ENCODE assay signal across 1 cellular context in genomic region chr11:69005183-69005630, GRCh38.
TF ChIP-seq lines count a peak whose summit lies in the region.

No MANE protein-coding gene starts in this region.

TF ChIP-seq in WTC11, 78 proteins besides CTCF, POLR2A, EP300 and RAD21 (continued from another document):
- TF ChIP-seq, protein P1, sequence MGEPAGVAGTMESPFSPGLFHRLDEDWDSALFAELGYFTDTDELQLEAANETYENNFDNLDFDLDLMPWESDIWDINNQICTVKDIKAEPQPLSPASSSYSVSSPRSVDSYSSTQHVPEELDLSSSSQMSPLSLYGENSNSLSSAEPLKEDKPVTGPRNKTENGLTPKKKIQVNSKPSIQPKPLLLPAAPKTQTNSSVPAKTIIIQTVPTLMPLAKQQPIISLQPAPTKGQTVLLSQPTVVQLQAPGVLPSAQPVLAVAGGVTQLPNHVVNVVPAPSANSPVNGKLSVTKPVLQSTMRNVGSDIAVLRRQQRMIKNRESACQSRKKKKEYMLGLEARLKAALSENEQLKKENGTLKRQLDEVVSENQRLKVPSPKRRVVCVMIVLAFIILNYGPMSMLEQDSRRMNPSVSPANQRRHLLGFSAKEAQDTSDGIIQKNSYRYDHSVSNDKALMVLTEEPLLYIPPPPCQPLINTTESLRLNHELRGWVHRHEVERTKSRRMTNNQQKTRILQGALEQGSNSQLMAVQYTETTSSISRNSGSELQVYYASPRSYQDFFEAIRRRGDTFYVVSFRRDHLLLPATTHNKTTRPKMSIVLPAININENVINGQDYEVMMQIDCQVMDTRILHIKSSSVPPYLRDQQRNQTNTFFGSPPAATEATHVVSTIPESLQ (CRISPR knock-in tag; IDR thresholded peaks at IDR 0.05): no peak
- TF ChIP-seq, protein P2, sequence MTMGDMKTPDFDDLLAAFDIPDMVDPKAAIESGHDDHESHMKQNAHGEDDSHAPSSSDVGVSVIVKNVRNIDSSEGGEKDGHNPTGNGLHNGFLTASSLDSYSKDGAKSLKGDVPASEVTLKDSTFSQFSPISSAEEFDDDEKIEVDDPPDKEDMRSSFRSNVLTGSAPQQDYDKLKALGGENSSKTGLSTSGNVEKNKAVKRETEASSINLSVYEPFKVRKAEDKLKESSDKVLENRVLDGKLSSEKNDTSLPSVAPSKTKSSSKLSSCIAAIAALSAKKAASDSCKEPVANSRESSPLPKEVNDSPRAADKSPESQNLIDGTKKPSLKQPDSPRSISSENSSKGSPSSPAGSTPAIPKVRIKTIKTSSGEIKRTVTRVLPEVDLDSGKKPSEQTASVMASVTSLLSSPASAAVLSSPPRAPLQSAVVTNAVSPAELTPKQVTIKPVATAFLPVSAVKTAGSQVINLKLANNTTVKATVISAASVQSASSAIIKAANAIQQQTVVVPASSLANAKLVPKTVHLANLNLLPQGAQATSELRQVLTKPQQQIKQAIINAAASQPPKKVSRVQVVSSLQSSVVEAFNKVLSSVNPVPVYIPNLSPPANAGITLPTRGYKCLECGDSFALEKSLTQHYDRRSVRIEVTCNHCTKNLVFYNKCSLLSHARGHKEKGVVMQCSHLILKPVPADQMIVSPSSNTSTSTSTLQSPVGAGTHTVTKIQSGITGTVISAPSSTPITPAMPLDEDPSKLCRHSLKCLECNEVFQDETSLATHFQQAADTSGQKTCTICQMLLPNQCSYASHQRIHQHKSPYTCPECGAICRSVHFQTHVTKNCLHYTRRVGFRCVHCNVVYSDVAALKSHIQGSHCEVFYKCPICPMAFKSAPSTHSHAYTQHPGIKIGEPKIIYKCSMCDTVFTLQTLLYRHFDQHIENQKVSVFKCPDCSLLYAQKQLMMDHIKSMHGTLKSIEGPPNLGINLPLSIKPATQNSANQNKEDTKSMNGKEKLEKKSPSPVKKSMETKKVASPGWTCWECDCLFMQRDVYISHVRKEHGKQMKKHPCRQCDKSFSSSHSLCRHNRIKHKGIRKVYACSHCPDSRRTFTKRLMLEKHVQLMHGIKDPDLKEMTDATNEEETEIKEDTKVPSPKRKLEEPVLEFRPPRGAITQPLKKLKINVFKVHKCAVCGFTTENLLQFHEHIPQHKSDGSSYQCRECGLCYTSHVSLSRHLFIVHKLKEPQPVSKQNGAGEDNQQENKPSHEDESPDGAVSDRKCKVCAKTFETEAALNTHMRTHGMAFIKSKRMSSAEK (CRISPR knock-in tag; IDR thresholded peaks at IDR 0.05; ENCODE audit: borderline replicate concordance): no peak
- TF ChIP-seq JUN (CRISPR knock-in tag; IDR thresholded peaks at IDR 0.05): no peak
- no peak for TF ChIP-seq ESRRA (CRISPR knock-in tag; IDR thresholded peaks at IDR 0.05; ENCODE audit: borderline replicate concordance)
- no peak for TF ChIP-seq E2F5 (CRISPR knock-in tag; IDR thresholded peaks at IDR 0.05)
- TF ChIP-seq, protein P3, sequence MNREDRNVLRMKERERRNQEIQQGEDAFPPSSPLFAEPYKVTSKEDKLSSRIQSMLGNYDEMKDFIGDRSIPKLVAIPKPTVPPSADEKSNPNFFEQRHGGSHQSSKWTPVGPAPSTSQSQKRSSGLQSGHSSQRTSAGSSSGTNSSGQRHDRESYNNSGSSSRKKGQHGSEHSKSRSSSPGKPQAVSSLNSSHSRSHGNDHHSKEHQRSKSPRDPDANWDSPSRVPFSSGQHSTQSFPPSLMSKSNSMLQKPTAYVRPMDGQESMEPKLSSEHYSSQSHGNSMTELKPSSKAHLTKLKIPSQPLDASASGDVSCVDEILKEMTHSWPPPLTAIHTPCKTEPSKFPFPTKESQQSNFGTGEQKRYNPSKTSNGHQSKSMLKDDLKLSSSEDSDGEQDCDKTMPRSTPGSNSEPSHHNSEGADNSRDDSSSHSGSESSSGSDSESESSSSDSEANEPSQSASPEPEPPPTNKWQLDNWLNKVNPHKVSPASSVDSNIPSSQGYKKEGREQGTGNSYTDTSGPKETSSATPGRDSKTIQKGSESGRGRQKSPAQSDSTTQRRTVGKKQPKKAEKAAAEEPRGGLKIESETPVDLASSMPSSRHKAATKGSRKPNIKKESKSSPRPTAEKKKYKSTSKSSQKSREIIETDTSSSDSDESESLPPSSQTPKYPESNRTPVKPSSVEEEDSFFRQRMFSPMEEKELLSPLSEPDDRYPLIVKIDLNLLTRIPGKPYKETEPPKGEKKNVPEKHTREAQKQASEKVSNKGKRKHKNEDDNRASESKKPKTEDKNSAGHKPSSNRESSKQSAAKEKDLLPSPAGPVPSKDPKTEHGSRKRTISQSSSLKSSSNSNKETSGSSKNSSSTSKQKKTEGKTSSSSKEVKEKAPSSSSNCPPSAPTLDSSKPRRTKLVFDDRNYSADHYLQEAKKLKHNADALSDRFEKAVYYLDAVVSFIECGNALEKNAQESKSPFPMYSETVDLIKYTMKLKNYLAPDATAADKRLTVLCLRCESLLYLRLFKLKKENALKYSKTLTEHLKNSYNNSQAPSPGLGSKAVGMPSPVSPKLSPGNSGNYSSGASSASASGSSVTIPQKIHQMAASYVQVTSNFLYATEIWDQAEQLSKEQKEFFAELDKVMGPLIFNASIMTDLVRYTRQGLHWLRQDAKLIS (CRISPR knock-in tag; IDR thresholded peaks at IDR 0.05; ENCODE audit: borderline replicate concordance): no peak
- TF ChIP-seq GRHL2 (CRISPR knock-in tag; IDR thresholded peaks at IDR 0.05; ENCODE audit: insufficient replicate concordance, severe bottlenecking): no peak
- TF ChIP-seq, protein P4, sequence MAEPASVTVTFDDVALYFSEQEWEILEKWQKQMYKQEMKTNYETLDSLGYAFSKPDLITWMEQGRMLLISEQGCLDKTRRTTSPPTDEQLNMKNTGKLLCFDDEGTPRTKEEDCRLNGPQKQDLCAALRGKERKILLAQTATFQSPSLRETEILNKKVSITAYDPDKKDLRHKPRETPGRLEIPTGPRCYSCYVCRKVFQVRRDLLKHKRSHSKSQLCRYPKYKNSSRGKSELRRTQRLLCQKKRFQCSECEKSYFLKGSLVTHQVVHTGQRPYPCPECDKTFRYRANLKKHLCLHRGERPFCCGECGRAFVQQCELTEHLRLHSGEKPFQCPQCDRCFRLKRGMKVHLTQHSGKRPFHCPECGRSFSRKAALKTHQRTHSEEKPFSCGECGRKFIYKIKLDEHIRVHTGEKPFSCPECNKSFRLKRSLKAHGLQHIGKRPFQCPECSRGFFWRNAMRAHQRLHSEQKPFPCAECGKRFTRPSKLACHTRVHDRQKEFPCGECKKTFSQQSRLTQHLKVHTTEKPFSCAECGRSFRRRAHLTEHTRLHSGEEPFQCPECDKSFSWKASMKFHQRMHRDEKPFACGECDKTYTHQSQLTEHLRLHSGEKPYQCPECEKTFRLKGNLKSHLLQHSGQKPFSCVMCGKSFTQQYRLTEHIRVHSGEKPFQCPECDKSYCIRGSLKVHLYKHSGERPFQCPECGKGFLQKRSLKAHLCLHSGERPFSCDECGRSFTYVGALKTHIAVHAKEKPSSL (CRISPR knock-in tag; conservative IDR thresholded peaks at IDR 0.05): no peak
- no peak for TF ChIP-seq ZNF423 (CRISPR knock-in tag; IDR thresholded peaks at IDR 0.05)
- no peak for TF ChIP-seq ZBTB21 (CRISPR knock-in tag; IDR thresholded peaks at IDR 0.05; ENCODE audit: borderline replicate concordance)
- TF ChIP-seq, protein P5, sequence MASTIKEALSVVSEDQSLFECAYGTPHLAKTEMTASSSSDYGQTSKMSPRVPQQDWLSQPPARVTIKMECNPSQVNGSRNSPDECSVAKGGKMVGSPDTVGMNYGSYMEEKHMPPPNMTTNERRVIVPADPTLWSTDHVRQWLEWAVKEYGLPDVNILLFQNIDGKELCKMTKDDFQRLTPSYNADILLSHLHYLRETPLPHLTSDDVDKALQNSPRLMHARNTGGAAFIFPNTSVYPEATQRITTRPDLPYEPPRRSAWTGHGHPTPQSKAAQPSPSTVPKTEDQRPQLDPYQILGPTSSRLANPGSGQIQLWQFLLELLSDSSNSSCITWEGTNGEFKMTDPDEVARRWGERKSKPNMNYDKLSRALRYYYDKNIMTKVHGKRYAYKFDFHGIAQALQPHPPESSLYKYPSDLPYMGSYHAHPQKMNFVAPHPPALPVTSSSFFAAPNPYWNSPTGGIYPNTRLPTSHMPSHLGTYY (CRISPR knock-in tag; IDR thresholded peaks at IDR 0.05): no peak
- no peak for TF ChIP-seq ZBTB43 (CRISPR knock-in tag; IDR thresholded peaks at IDR 0.05)
